In genomic region chr3:123092243-123092642, GRCh38 we compare ENCODE assay signal across 14 cellular contexts. TPM values are rescaled to one million over a fixed set of nuclear protein-coding genes. Genes with fewer than 3 reads are reported as not detected.
DNase-seq lines count a peak whose midpoint lies in the region; ATAC-seq lines count a peak whose summit lies in the region.
"Had no signal": no experiment of that assay in that cellular context is flagged by ENCODE, and none has a peak within 500 bp of the region (broad histone marks: within the 10 kb centered on the region; RNA-seq: fewer than 3 reads in every experiment).

No MANE protein-coding gene starts in this region.

- WGBS in mesenchymal stem cell, result 99% methylated on average over 3 of the region's 3 CpGs

- H3K4me3 ChIP-seq in BLaER1 (no peak overlapping the region), mesenchymal stem cell (ENCODE audit: insufficient read depth in 1 of 2, low read depth in 1 of 2, low read length in 2 of 2) (no peak overlapping the region)
- H3K4me3 ChIP-seq: GM12878, GM23338 had no signal

- H3K4ac ChIP-seq in mesenchymal stem cell (ENCODE audit: low read depth in 1 of 2, low read length in 2 of 2), result no peak overlapping the region

- H2BK120ac ChIP-seq in mesenchymal stem cell (ENCODE audit: low read depth, low read length), result no peak overlapping the region

- ATAC-seq in T-helper 17 cell, result no peak
- ATAC-seq in GM18909 (IDR thresholded peaks at IDR 0.05; ENCODE audit: poor library complexity, unreplicated experiment), result no peak
- ATAC-seq: GM12878, GM23338 had no signal

- peaks cover 9% of the 10 kb centered on the region; the same call in 1 of the 2 replicates for H3K36me3 ChIP-seq in BLaER1
- H3K36me3 ChIP-seq in mesenchymal stem cell (ENCODE audit: control insufficient read depth in 1 of 2, insufficient read depth in 2 of 2, low read depth in 1 of 2, low read length in 2 of 2), result peaks cover 49 to 54% of the 10 kb centered on the region in 2 experiments

- H3K79me1 ChIP-seq in mesenchymal stem cell (replicated peaks; ENCODE audit: low read length, poor library complexity, severe bottlenecking), result peaks cover 56% of the 10 kb centered on the region

- H3K4me1 ChIP-seq in BLaER1 (peaks cover 31% of the 10 kb centered on the region), mesenchymal stem cell (ENCODE audit: control insufficient read depth, insufficient read depth, low read depth, low read length) (peaks cover 22% of the 10 kb centered on the region)

- H3K4me2 ChIP-seq in BLaER1 (peak overlapping the region; percentile 76), mesenchymal stem cell (ENCODE audit: low read length, poor library complexity, severe bottlenecking) (no peak overlapping the region)
- H3K4me2 ChIP-seq: GM23338 had no signal

- H3K18ac ChIP-seq in mesenchymal stem cell (ENCODE audit: low read depth in 1 of 2, low read length in 2 of 2), result no peak overlapping the region

- no peak overlapping the region for H2AFZ ChIP-seq in mesenchymal stem cell (ENCODE audit: low read depth, low read length)
- H2AFZ ChIP-seq: GM23338 had no signal

- peaks cover 13% of the 10 kb centered on the region for H3K36me3 Mint-ChIP-seq in T-helper 17 cell (ENCODE audit: low read depth)

- no peaks in the 10 kb centered on the region for H3K27me3 Mint-ChIP-seq in T-helper 17 cell
- H3K27me3 Mint-ChIP-seq: B cell; CD4-positive, alpha-beta memory T cell had no signal

- H3K9me3 ChIP-seq in BLaER1, result no peaks in the 10 kb centered on the region
- no peaks in the 10 kb centered on the region for H3K9me3 ChIP-seq in T-helper 17 cell (ENCODE audit: control insufficient read depth, low read length, poor library complexity, severe bottlenecking)
- no peaks in the 10 kb centered on the region for H3K9me3 ChIP-seq in mesenchymal stem cell (ENCODE audit: control insufficient read depth, low read length)

- no peak overlapping the region for H3K27ac ChIP-seq in BLaER1
- no peak overlapping the region for H3K27ac ChIP-seq in mesenchymal stem cell (ENCODE audit: low read length, poor library complexity, severe bottlenecking)
- no peak overlapping the region for H3K27ac ChIP-seq in substantia nigra (ENCODE audit: low read depth, low read length, poor library complexity, severe bottlenecking)
- H3K27ac ChIP-seq: C4-2B had no signal

- H2BK15ac ChIP-seq in mesenchymal stem cell (ENCODE audit: low read depth, poor library complexity, severe bottlenecking), result peak overlapping the region; percentile 21

- no peak for DNase-seq in T-helper 17 cell
- DNase-seq in mesenchymal stem cell, result no peak
- DNase-seq in posterior vena cava (ENCODE audit: low spot score), result peak; percentile 38
- DNase-seq in substantia nigra (lab: John Stamatoyannopoulos, UW), result no peak
- DNase-seq in NCI-H510A (lab: John Stamatoyannopoulos, UW), result no peak
- DNase-seq: CD4-positive, alpha-beta memory T cell; DMS79; H7 had no signal

- no peak overlapping the region for H2BK5ac ChIP-seq in mesenchymal stem cell (ENCODE audit: low read depth, low read length, poor library complexity, severe bottlenecking)

- H2AK5ac ChIP-seq in mesenchymal stem cell (ENCODE audit: low read length, severe bottlenecking), result no peak overlapping the region

- no peak overlapping the region for H2BK12ac ChIP-seq in mesenchymal stem cell (ENCODE audit: low read length in 2 of 2)

- no peak overlapping the region for H4K8ac ChIP-seq in mesenchymal stem cell (ENCODE audit: low read length)

- no peak overlapping the region for H3K23ac ChIP-seq in mesenchymal stem cell (ENCODE audit: low read length in 2 of 2)

- no peak overlapping the region for H3K14ac ChIP-seq in mesenchymal stem cell (ENCODE audit: low read length in 2 of 2)

- H3K27me3 ChIP-seq in BLaER1, result no peaks in the 10 kb centered on the region
- no peaks in the 10 kb centered on the region for H3K27me3 ChIP-seq in mesenchymal stem cell (ENCODE audit: control insufficient read depth in 1 of 2, insufficient read depth in 1 of 2, low read length in 2 of 2)

- intact Hi-C loops in posterior vena cava (cut with DNase I), result no loop called here

- H3K4me1 Mint-ChIP-seq in T-helper 17 cell, result peaks cover 28% of the 10 kb centered on the region

- H4K91ac ChIP-seq in mesenchymal stem cell (ENCODE audit: low read length), result no peak overlapping the region

- H3K9ac ChIP-seq in BLaER1 (no peak overlapping the region), mesenchymal stem cell (ENCODE audit: low read length) (no peak overlapping the region)

- H4K20me1 ChIP-seq in BLaER1, result peaks cover 24% of the 10 kb centered on the region

- H3K27ac Mint-ChIP-seq in T-helper 17 cell, result peak overlapping the region; percentile 82
- H3K27ac Mint-ChIP-seq: B cell, GM23338 had no signal

- no peak overlapping the region for H3K4me3 Mint-ChIP-seq in T-helper 17 cell
- H3K4me3 Mint-ChIP-seq: B cell, GM23338 had no signal

RNA-seq across cellular contexts. Expression of gene PDIA5, which starts 25.4 kb away (rescaled TPM):
- total RNA-seq in T-helper 17 cell (1 to 10 TPM; 4.6 to 6.2 TPM), posterior vena cava (10 to 100 TPM; 29.5 to 29.6 TPM)
- polyA plus RNA-seq in mesenchymal stem cell (2013, experiment 1 of 2), result 99.5 TPM
- 101 TPM for polyA plus RNA-seq in mesenchymal stem cell (2013, experiment 2 of 2)

Comparison
In these comparisons a context has a peak if more than half of its experiments do, and no peak if none do; other contexts are left out.
1. RNA of gene PDIA5, which starts 25.4 kb away (total RNA-seq): 29.5 to 29.6 TPM in posterior vena cava; 4.6 to 6.2 TPM in T-helper 17 cell; every median in the first group is over 4 times any median in the second.